Comparison of ENCODE assay signal across 15 cellular contexts in the genomic region with DNA sequence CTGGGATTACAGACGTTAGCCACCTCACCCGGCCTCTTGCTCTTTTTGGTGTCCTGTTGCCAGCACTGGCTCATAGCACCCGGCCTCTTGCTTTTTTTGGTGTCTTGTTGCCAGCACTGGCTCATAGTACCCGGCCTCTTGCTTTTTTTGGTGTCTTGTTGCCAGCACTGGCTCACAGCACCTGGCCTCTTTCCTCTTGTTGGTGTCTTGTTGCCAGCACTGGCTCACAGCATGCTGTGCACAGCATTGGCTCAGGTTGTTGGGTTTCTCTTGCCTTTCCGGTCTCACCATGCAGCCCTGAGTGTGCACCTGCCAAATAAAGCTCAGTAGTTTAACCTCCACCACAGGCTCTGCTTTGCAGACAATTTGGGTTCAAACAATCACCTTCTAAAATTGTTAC.
A peak's percentile ranks its signal among the peaks of the same experiment; 100 is the strongest.
DNase-seq lines count a peak whose midpoint lies in the region; ATAC-seq and TF ChIP-seq lines count a peak whose summit lies in the region.
"Had no signal": no experiment of that assay in that cellular context is flagged by ENCODE, and none has a peak within 500 bp of the region (broad histone marks: within the 10 kb centered on the region; RNA-seq: fewer than 3 reads in every experiment).

No MANE protein-coding gene starts in this region.

- H3K4me1 Mint-ChIP-seq in nephron progenitor cell, result no peaks in the 10 kb centered on the region
- no peaks in the 10 kb centered on the region for H3K4me1 Mint-ChIP-seq in CD4-positive, alpha-beta memory T cell
- H3K4me1 Mint-ChIP-seq: activated naive CD4-positive, alpha-beta T cell treated with anti-CD3 and anti-CD28 coated beads, Interleukin-2, amount 50 U/mL, for 24 hours; mesothelial cell of epicardium; stimulated activated effector memory CD8-positive, alpha-beta T cell treated with anti-CD3 and anti-CD28 coated beads, Interleukin-12 subunit alpha, Interleukin-12 subunit beta, amount 100 ng/mL, for 72 hours; T-helper 17 cell had no signal

- TF ChIP-seq CTCF in GM12865 (IDR thresholded peaks at IDR 0.05; ENCODE audit: insufficient read depth, low read depth, low read length, missing control alignments), result no peak
- TF ChIP-seq CTCF in ascending aorta (IDR thresholded peaks at IDR 0.05), result no peak
- TF ChIP-seq CTCF in nephron progenitor cell (IDR thresholded peaks at IDR 0.05), result no peak

- H3K27me3 ChIP-seq in ascending aorta, result no peaks in the 10 kb centered on the region
- H3K27me3 ChIP-seq in CD4-positive, alpha-beta memory T cell (ENCODE audit: insufficient read depth, low read length), result no peaks in the 10 kb centered on the region

- H3K4me3 ChIP-seq in GM12865 (ENCODE audit: low read depth, low read length), result no peak overlapping the region
- no peak overlapping the region for H3K4me3 ChIP-seq in ascending aorta
- no peak overlapping the region for H3K4me3 ChIP-seq in CD4-positive, alpha-beta memory T cell (ENCODE audit: low read length in 2 of 2)

- H3K4me1 ChIP-seq in ascending aorta, result peaks cover 6 to 14% of the 10 kb centered on the region in 2 donors
- no peaks in the 10 kb centered on the region for H3K4me1 ChIP-seq in CD4-positive, alpha-beta memory T cell (ENCODE audit: insufficient read depth, low read length)

- peaks cover 6% of the 10 kb centered on the region for H3K27me3 Mint-ChIP-seq in nephron progenitor cell (ENCODE audit: low read depth, poor library complexity)
- peaks cover 0 to 1% of the 10 kb centered on the region in 2 donors for H3K27me3 Mint-ChIP-seq in CD4-positive, alpha-beta memory T cell

- H3K9me3 Mint-ChIP-seq in nephron progenitor cell, result no peaks in the 10 kb centered on the region
- no peaks in the 10 kb centered on the region for H3K9me3 Mint-ChIP-seq in CD4-positive, alpha-beta memory T cell
- H3K9me3 Mint-ChIP-seq: activated naive CD4-positive, alpha-beta T cell treated with anti-CD3 and anti-CD28 coated beads, Interleukin-2, amount 50 U/mL, for 24 hours; mesothelial cell of epicardium; stimulated activated effector memory CD8-positive, alpha-beta T cell treated with anti-CD3 and anti-CD28 coated beads, Interleukin-12 subunit alpha, Interleukin-12 subunit beta, amount 100 ng/mL, for 72 hours had no signal

- peak overlapping the region; percentile 64 to 81 for H3K27ac ChIP-seq in ascending aorta
- no peak overlapping the region for H3K27ac ChIP-seq in CD4-positive, alpha-beta memory T cell (ENCODE audit: low read depth, low read length)

- CTCF ChIA-PET in CD4-positive, alpha-beta memory T cell (lab: Charles Lee; ENCODE audit: partially characterized antibody), result no interaction called here

- H3K27ac Mint-ChIP-seq in nephron progenitor cell, result peak overlapping the region; percentile 28
- H3K27ac Mint-ChIP-seq in CD4-positive, alpha-beta memory T cell, result no peak overlapping the region
- H3K27ac Mint-ChIP-seq: activated naive CD4-positive, alpha-beta T cell treated with anti-CD3 and anti-CD28 coated beads, Interleukin-2, amount 50 U/mL, for 24 hours; mesothelial cell of epicardium; stimulated activated effector memory CD8-positive, alpha-beta T cell treated with anti-CD3 and anti-CD28 coated beads, Interleukin-12 subunit alpha, Interleukin-12 subunit beta, amount 100 ng/mL, for 72 hours; T-helper 17 cell had no signal

- H3K36me3 Mint-ChIP-seq in nephron progenitor cell (ENCODE audit: low read depth), result no peaks in the 10 kb centered on the region
- H3K36me3 Mint-ChIP-seq in CD4-positive, alpha-beta memory T cell, result no peaks in the 10 kb centered on the region
- H3K36me3 Mint-ChIP-seq: activated naive CD4-positive, alpha-beta T cell treated with anti-CD3 and anti-CD28 coated beads, Interleukin-2, amount 50 U/mL, for 24 hours; mesothelial cell of epicardium; stimulated activated effector memory CD8-positive, alpha-beta T cell treated with anti-CD3 and anti-CD28 coated beads, Interleukin-12 subunit alpha, Interleukin-12 subunit beta, amount 100 ng/mL, for 72 hours had no signal

- POLR2A ChIA-PET in CD4-positive, alpha-beta memory T cell (lab: Charles Lee; ENCODE audit: partially characterized antibody), result no interaction called here

- peak; percentile 18 for DNase-seq in GM12865 (ENCODE audit: low read depth)
- peak; percentile 78 to 92 for DNase-seq in NCI-H2081 (lab: John Stamatoyannopoulos, UW)
- peak; percentile 64 to 85 for DNase-seq in ascending aorta (ENCODE audit: low spot score in 2 of 2)
- DNase-seq in nephron progenitor cell, result no peak
- no peak for DNase-seq in CD4-positive, alpha-beta memory T cell
- no peak for DNase-seq in activated CD4-positive, alpha-beta T cell treated with anti-CD3 and anti-CD28 coated beads, Interleukin-2, amount 50 U/mL, for 1 hour
- DNase-seq: activated CD4-positive, alpha-beta T cell treated with anti-CD3 and anti-CD28 coated beads for 1 hour; activated CD8-positive, alpha-beta memory T cell treated with anti-CD3 and anti-CD28 coated beads, Interleukin-2, amount 50 U/mL, for 48 hours; DMS 273 treated with DMSO at 0.1 percent for 48 hours; T-helper 17 cell had no signal

- H3K4me3 Mint-ChIP-seq in nephron progenitor cell, result no peak overlapping the region
- H3K4me3 Mint-ChIP-seq in CD4-positive, alpha-beta memory T cell, result no peak overlapping the region
- H3K4me3 Mint-ChIP-seq: activated naive CD4-positive, alpha-beta T cell treated with anti-CD3 and anti-CD28 coated beads, Interleukin-2, amount 50 U/mL, for 24 hours; mesothelial cell of epicardium; stimulated activated effector memory CD8-positive, alpha-beta T cell treated with anti-CD3 and anti-CD28 coated beads, Interleukin-12 subunit alpha, Interleukin-12 subunit beta, amount 100 ng/mL, for 72 hours; T-helper 17 cell had no signal

- intact Hi-C loops in ascending aorta (cut with DNase I), result loop anchor here (2.0 kb wide), 1 partner anchor 39 kb away; no protein-coding TSS in a partner anchor
- intact Hi-C loops in CD4-positive, alpha-beta memory T cell (cut with micrococcal nuclease), result no loop called here

- no peaks in the 10 kb centered on the region for H3K36me3 ChIP-seq in ascending aorta
- no peaks in the 10 kb centered on the region for H3K36me3 ChIP-seq in CD4-positive, alpha-beta memory T cell (ENCODE audit: insufficient read depth, low read length)

- ATAC-seq in GM19035 (IDR thresholded peaks at IDR 0.05; ENCODE audit: unreplicated experiment) (no peak), GM19467 (IDR thresholded peaks at IDR 0.05; ENCODE audit: unreplicated experiment) (no peak)
- ATAC-seq: stimulated activated effector memory CD8-positive, alpha-beta T cell treated with anti-CD3 and anti-CD28 coated beads, Interleukin-12 subunit alpha, Interleukin-12 subunit beta, amount 100 ng/mL, for 72 hours; T-helper 17 cell had no signal

- no peaks in the 10 kb centered on the region for H3K9me3 ChIP-seq in ascending aorta
- no peaks in the 10 kb centered on the region for H3K9me3 ChIP-seq in CD4-positive, alpha-beta memory T cell (ENCODE audit: control insufficient read depth in 1 of 2, low read length in 2 of 2)

Comparison
In these comparisons a context has a peak if more than half of its experiments do, and no peak if none do; other contexts are left out.
1. DNase-seq: peak in GM12865 (single experiment), NCI-H2081 (2 of 2) and ascending aorta (2 of 2); none in nephron progenitor cell (single experiment), CD4-positive, alpha-beta memory T cell (0 of 5) and activated CD4-positive, alpha-beta T cell treated with anti-CD3 and anti-CD28 coated beads, Interleukin-2, amount 50 U/mL, for 1 hour (single experiment).